ENCODE assay signal across 7 cellular contexts in the genomic region with DNA sequence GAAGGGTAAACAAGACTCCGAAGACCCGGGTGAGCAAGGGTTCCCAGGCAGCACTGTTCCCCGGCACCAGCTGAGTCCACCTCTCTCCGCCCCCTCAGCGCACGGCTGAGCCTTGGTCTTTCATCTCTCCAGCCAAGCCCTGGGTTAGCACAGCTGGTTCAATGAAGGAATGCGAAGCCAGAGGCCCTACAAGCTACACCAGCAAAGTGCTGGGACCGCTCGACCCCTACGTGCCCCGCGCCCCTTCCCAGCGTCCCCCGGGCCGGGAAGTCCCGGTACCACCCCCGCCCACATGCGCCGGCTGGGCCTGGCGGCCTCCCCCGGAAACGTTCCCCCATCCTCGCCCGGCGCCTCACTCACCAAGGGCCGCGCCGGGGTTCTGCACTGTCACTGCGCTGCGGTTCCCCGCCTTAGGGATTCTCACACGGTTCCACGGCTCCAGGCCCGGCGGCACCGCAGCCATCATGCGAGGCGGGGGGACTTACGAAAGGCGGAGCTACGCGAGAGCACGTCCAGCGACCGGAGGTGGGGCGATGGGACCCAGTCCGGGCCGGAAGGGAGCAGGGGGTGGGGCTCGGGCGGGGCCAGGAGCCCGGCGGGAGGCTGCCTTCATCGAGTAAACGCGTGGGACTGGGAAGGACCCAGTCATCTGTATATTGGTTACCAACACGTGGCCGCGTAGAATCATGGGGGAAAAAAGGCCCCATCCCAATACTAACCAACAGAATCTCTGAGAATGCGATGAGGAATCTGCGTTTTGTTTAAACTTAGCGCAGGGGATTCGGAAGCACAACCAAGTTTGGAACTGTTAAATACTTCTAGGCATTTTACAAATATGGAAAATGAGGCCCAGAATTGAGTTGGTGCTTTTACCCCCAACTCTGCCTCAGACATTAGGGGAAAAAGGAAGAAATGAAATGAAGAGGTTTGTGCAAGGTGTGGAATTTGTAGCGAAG. TPM values are rescaled to one million over a fixed set of nuclear protein-coding genes. Genes with fewer than 3 reads are reported as not detected.
DNase-seq lines count a peak whose midpoint lies in the region; ATAC-seq and TF ChIP-seq lines count a peak whose summit lies in the region.

No MANE protein-coding gene starts in this region.

- DNase-seq in NCI-H2029 (lab: John Stamatoyannopoulos, UW) (peak; percentile 92), T-helper 9 cell (peak; percentile 77), astrocyte of the spinal cord (ENCODE audit: low read depth, low spot score) (peak; percentile 95), hippocampal formation (lab: John Stamatoyannopoulos, UW) (peak; percentile 86 to 87), renal cortical epithelial cell (ENCODE audit: low read depth) (peak; percentile 83)

- ATAC-seq in GM18508 (IDR thresholded peaks at IDR 0.05; ENCODE audit: insufficient read depth, unreplicated experiment), result peak; percentile 76
- peak; percentile 89 for ATAC-seq in HG02981 (IDR thresholded peaks at IDR 0.05; ENCODE audit: unreplicated experiment)

- TF ChIP-seq CTCF in astrocyte of the spinal cord (IDR thresholded peaks at IDR 0.05; ENCODE audit: low read depth, low read length), result no peak

- in situ Hi-C loops in astrocyte of the spinal cord (cut with HindIII; ENCODE audit: low sequenced_read_pairs), result no loop called here

- H3K4me3 ChIP-seq in astrocyte of the spinal cord (ENCODE audit: low read depth, low read length), result peak overlapping the region; percentile 70

RNA-seq across cellular contexts. Expression of gene GTPBP8, which starts 28.7 kb away (rescaled TPM):
- total RNA-seq in renal cortical epithelial cell, result 33.1 and 56.4 TPM in 2 replicates

RNA-seq across cellular contexts. Expression of gene CD200R1, which starts 44.6 kb away (rescaled TPM):
- 0.17 TPM in 1 of 2 replicates, not detected in the other for total RNA-seq in renal cortical epithelial cell

Comparison
In these comparisons a context has a peak if more than half of its experiments do, and no peak if none do; other contexts are left out.
1. Peak in every context shown above with its lines: DNase-seq, ATAC-seq and H3K4me3 ChIP-seq.